In the genomic region with DNA sequence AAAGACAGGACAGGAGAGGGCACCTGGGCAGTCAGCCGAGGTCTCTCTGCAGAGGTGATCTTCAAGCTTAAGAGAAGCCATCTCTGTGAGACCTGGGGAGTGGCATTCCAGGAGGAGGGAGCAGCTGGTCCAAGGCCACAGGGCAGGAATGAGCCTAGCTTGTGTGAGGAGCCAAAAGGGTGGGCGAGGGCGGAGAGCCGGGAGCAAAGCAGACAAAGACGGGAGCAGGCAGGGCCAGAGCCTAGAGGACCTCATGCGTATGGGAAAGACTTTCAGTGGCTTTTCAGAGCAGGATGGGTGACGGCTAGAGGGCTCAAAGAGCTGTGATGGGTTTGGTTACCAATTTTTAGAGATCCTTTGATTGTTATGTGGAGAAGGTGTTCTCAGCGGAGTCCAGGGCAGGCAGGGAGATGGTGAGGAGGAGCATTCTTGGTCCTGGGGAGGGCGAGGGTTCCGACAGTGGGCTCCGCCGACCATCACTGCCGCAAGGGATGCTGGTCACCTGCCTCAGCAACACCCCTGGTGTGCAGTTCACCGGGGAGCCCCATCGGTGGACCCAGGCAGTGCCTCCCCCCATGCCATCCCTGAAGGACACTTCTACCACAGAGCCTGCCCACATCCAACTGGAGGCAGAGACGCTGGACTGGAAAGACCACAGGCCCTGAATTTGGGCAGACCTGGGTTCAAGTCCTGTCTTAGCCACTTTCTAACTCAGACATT, we compare ENCODE assay signal across 18 cellular contexts.
A peak's percentile ranks its signal among the peaks of the same experiment; 100 is the strongest.
DNase-seq lines count a peak whose midpoint lies in the region; ATAC-seq and TF ChIP-seq lines count a peak whose summit lies in the region.
"Had no signal": no experiment of that assay in that cellular context is flagged by ENCODE, and none has a peak within 500 bp of the region (broad histone marks: within the 10 kb centered on the region; RNA-seq: fewer than 3 reads in every experiment).

No MANE protein-coding gene starts in this region.

- intact Hi-C loops in Panc1 (cut with micrococcal nuclease; ENCODE audit: unreplicated experiment) (no loop called here), upper lobe of right lung (cut with DNase I) (no loop called here)

- H3K4me1 ChIP-seq in Panc1 (ENCODE audit: control insufficient read depth, insufficient read depth, low read length) (peaks cover 28% of the 10 kb centered on the region), upper lobe of right lung (peaks cover 19% of the 10 kb centered on the region)

- TF ChIP-seq CTCF in Panc1 (IDR thresholded peaks at IDR 0.05) (no peak), upper lobe of right lung (IDR thresholded peaks at IDR 0.05) (no peak)

- CTCF ChIA-PET in Panc1 (lab: Charles Lee) = interaction anchor here (0.6 kb wide), 1 partner anchor 134 kb away, joined by 3 read pairs; no protein-coding TSS in a partner anchor

- peak overlapping the region; percentile 58 for H3K27ac Mint-ChIP-seq in activated naive CD8-positive, alpha-beta T cell
- H3K27ac Mint-ChIP-seq in activated naive CD8-positive, alpha-beta T cell treated with anti-CD3 and anti-CD28 coated beads for 36 hours = no peak overlapping the region
- H3K27ac Mint-ChIP-seq in memory B cell = peak overlapping the region; percentile 93

- H3K4me3 Mint-ChIP-seq in activated naive CD8-positive, alpha-beta T cell = no peak overlapping the region
- no peak overlapping the region for H3K4me3 Mint-ChIP-seq in activated naive CD8-positive, alpha-beta T cell treated with anti-CD3 and anti-CD28 coated beads for 36 hours
- H3K4me3 Mint-ChIP-seq in memory B cell = no peak overlapping the region

- DNase-seq in activated naive CD8-positive, alpha-beta T cell treated with anti-CD3 and anti-CD28 coated beads for 36 hours = no peak
- DNase-seq in Panc1 (ENCODE audit: low read depth, low spot score) (no peak), memory B cell (ENCODE audit: low spot score in 2 of 2) (no peak), upper lobe of right lung (peak; percentile 23), caudate nucleus (lab: John Stamatoyannopoulos, UW) (no peak), MV-4-11 (lab: John Stamatoyannopoulos, UW) (no peak)
- DNase-seq: activated CD4-positive, alpha-beta T cell treated with anti-CD3 and anti-CD28 coated beads for 4 hours; EL; GM23248; kidney glomerular epithelial cell; NCI-H1092; NCI-H2029 treated with DMSO at 0.1 percent for 48 hours; psoas muscle; RPMI8226; stimulated activated CD4-positive, alpha-beta T cell treated with anti-CD3 and anti-CD28 coated beads, Interleukin-4, amount 100 ng/mL, for 24 hours had no signal

- peaks cover 38% of the 10 kb centered on the region for H3K4me1 Mint-ChIP-seq in activated naive CD8-positive, alpha-beta T cell (ENCODE audit: low read depth)
- H3K4me1 Mint-ChIP-seq in activated naive CD8-positive, alpha-beta T cell treated with anti-CD3 and anti-CD28 coated beads for 36 hours = peaks cover 45% of the 10 kb centered on the region
- H3K4me1 Mint-ChIP-seq in memory B cell = peaks cover 28% of the 10 kb centered on the region

- no TSS peak for BruUV-seq in Panc1 (replicated peaks; lab: Mats Ljungman, UMichigan)

- no peaks in the 10 kb centered on the region for H3K9me3 ChIP-seq in Panc1 (ENCODE audit: control insufficient read depth, insufficient read depth, low read depth, low read length)
- no peaks in the 10 kb centered on the region for H3K9me3 ChIP-seq in upper lobe of right lung
- H3K9me3 ChIP-seq: psoas muscle had no signal

- POLR2A ChIA-PET in Panc1 (lab: Charles Lee) = no interaction called here

- no peaks in the 10 kb centered on the region for H3K9me3 Mint-ChIP-seq in activated naive CD8-positive, alpha-beta T cell (ENCODE audit: low read depth)
- no peaks in the 10 kb centered on the region for H3K9me3 Mint-ChIP-seq in activated naive CD8-positive, alpha-beta T cell treated with anti-CD3 and anti-CD28 coated beads for 36 hours
- no peaks in the 10 kb centered on the region for H3K9me3 Mint-ChIP-seq in memory B cell

- in situ Hi-C loops in Panc1 (cut with HindIII; ENCODE audit: low pct_unique_long_range_greater_than_20kb, low sequenced_read_pairs) = loop anchor here (25.0 kb wide), 1 partner anchor 254 kb away; no protein-coding TSS in a partner anchor

- H3K27me3 ChIP-seq in Panc1 (ENCODE audit: control insufficient read depth, insufficient read depth, low read length) (no peaks in the 10 kb centered on the region), upper lobe of right lung (no peaks in the 10 kb centered on the region)

- no peaks in the 10 kb centered on the region for H3K36me3 ChIP-seq in Panc1 (ENCODE audit: control insufficient read depth, insufficient read depth, low read length)
- H3K36me3 ChIP-seq in upper lobe of right lung = no peaks in the 10 kb centered on the region

- H3K4me3 ChIP-seq in Panc1 (ENCODE audit: low read depth in 2 of 2, low read length in 2 of 2) (no peak overlapping the region), upper lobe of right lung (no peak overlapping the region)
- H3K4me3 ChIP-seq: GM23248, psoas muscle, smooth muscle cell had no signal

- no peaks in the 10 kb centered on the region for H3K27me3 Mint-ChIP-seq in activated naive CD8-positive, alpha-beta T cell
- H3K27me3 Mint-ChIP-seq in activated naive CD8-positive, alpha-beta T cell treated with anti-CD3 and anti-CD28 coated beads for 36 hours = no peaks in the 10 kb centered on the region
- no peaks in the 10 kb centered on the region for H3K27me3 Mint-ChIP-seq in memory B cell

- H3K36me3 Mint-ChIP-seq in activated naive CD8-positive, alpha-beta T cell = no peaks in the 10 kb centered on the region
- no peaks in the 10 kb centered on the region for H3K36me3 Mint-ChIP-seq in activated naive CD8-positive, alpha-beta T cell treated with anti-CD3 and anti-CD28 coated beads for 36 hours
- no peaks in the 10 kb centered on the region for H3K36me3 Mint-ChIP-seq in memory B cell

- ATAC-seq in Panc1 (no peak), memory B cell (ENCODE audit: low read depth) (no peak), upper lobe of right lung (no peak)
- ATAC-seq: psoas muscle had no signal

- H3K27ac ChIP-seq in Panc1 (ENCODE audit: low read length) = peak overlapping the region; percentile 95
- no peak overlapping the region for H3K27ac ChIP-seq in upper lobe of right lung
- no peak overlapping the region for H3K27ac ChIP-seq in caudate nucleus (ENCODE audit: low read depth, low read length)
- H3K27ac ChIP-seq: KMS-11, psoas muscle had no signal
